In the genomic region with DNA sequence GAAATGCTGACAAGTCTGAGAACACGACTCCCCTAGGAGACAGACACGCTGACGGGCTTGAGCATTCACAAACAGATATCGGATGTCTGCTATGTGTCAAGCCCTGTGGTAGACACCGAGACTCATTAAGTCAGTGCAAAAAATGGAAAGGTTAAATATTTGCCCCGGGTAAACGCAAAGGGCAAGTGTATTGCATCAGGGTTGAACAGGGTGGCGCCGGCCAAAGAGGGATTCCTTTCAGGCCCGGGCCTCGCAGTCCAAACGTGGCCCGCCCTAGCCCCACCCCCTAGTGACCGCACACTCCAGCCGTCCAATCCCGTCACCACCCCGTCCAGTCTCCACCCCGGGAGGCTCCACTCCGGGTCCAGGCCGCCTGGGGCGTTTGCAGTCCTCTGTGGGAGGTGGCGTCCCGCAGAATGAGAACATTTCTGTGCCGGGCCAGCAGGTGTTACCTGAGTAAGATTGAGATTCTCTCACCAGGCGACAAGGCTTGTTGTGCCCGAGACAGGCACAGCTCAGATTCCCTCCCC, we compare ENCODE assay signal across 1 cellular context.
A peak's percentile ranks its signal among the peaks of the same experiment; 100 is the strongest.
TF ChIP-seq lines count a peak whose summit lies in the region.

No MANE protein-coding gene starts in this region.

TF ChIP-seq in HepG2, 621 proteins besides CTCF, POLR2A, EP300 and RAD21 (continued from another document and continues in another):
- TF ChIP-seq, protein P1, sequence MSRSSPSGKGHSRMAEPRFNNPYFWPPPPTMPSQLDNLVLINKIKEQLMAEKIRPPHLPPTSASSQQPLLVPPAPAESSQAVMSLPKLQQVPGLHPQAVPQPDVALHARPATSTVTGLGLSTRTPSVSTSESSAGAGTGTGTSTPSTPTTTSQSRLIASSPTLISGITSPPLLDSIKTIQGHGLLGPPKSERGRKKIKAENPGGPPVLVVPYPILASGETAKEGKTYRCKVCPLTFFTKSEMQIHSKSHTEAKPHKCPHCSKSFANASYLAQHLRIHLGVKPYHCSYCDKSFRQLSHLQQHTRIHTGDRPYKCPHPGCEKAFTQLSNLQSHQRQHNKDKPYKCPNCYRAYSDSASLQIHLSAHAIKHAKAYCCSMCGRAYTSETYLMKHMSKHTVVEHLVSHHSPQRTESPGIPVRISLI (CRISPR knock-in tag; IDR thresholded peaks at IDR 0.05; ENCODE audit: borderline replicate concordance), result peak; percentile 92
- TF ChIP-seq HNRNPH1 (optimal IDR thresholded peaks at IDR 0.05; ENCODE audit: low read depth, low read length) (no peak), CBX5 (CRISPR knock-in tag; IDR thresholded peaks at IDR 0.05; ENCODE audit: borderline replicate concordance) (0 out of 2 replicates have a peak, but pooled peaks have one; percentile 78), HMG20A (CRISPR knock-in tag; IDR thresholded peaks at IDR 0.05; ENCODE audit: borderline replicate concordance) (peak; percentile 91), ARNT2 (CRISPR knock-in tag; IDR thresholded peaks at IDR 0.05; ENCODE audit: low read depth) (no peak; the same call in 1 of the 2 replicates), TCF7L2 (IDR thresholded peaks at IDR 0.05; ENCODE audit: low read depth, low read length) (no peak), HOXA7 (CRISPR knock-in tag; IDR thresholded peaks at IDR 0.05) (no peak), ZNF34 (CRISPR knock-in tag; IDR thresholded peaks at IDR 0.05; ENCODE audit: borderline replicate concordance) (0 out of 2 replicates have a peak, but pooled peaks have one; percentile 26), SMAD3 (CRISPR knock-in tag; IDR thresholded peaks at IDR 0.05) (peak; percentile 98), NCOR1 (IDR thresholded peaks at IDR 0.05; ENCODE audit: borderline replicate concordance, low read length) (peak; percentile 85; the same call in 1 of the 2 replicates), ZNF660 (CRISPR knock-in tag; IDR thresholded peaks at IDR 0.05; ENCODE audit: borderline replicate concordance, low read depth) (no peak), ZNF678 (CRISPR knock-in tag; IDR thresholded peaks at IDR 0.05) (no peak), ZNF24 (IDR thresholded peaks at IDR 0.05) (no peak), PAX8 (CRISPR knock-in tag; IDR thresholded peaks at IDR 0.05; ENCODE audit: borderline replicate concordance) (no peak), XBP1 (CRISPR knock-in tag; IDR thresholded peaks at IDR 0.05) (no peak), FOXA1 (IDR thresholded peaks at IDR 0.05) (0 out of 2 replicates have a peak, but pooled peaks have one; percentile 40), FOXA1 (CRISPR knock-in tag; IDR thresholded peaks at IDR 0.05) (peak; percentile 87), ZBTB8A (CRISPR knock-in tag; IDR thresholded peaks at IDR 0.05; ENCODE audit: borderline replicate concordance, low read depth) (peak; percentile 58; the same call in 1 of the 2 replicates), SNRNP70 (IDR thresholded peaks at IDR 0.05; ENCODE audit: low read depth, low read length) (no peak), MAF1 (CRISPR knock-in tag; IDR thresholded peaks at IDR 0.05; ENCODE audit: borderline replicate concordance) (no peak), ZNF780A (CRISPR knock-in tag; IDR thresholded peaks at IDR 0.05) (no peak), ZBTB7B (CRISPR knock-in tag; IDR thresholded peaks at IDR 0.05) (no peak), ZNF816 (CRISPR knock-in tag; IDR thresholded peaks at IDR 0.05; ENCODE audit: borderline replicate concordance) (no peak; the same call in 1 of the 2 replicates), HOXA3 (CRISPR knock-in tag; IDR thresholded peaks at IDR 0.05) (peak; percentile 82), ZNF570 (CRISPR knock-in tag; IDR thresholded peaks at IDR 0.05; ENCODE audit: borderline replicate concordance) (no peak), TBX3 (IDR thresholded peaks at IDR 0.05; ENCODE audit: borderline replicate concordance) (peak; percentile 93), ZNF607 (CRISPR knock-in tag; IDR thresholded peaks at IDR 0.05; ENCODE audit: borderline replicate concordance) (peak; percentile 71; the same call in 1 of the 2 replicates), CHCHD3 (CRISPR knock-in tag; IDR thresholded peaks at IDR 0.05) (no peak), KLF6 (CRISPR knock-in tag; IDR thresholded peaks at IDR 0.05) (peak; percentile 89), ZNF337 (CRISPR knock-in tag; IDR thresholded peaks at IDR 0.05; ENCODE audit: borderline replicate concordance, low read depth) (peak; percentile 4; the same call in 1 of the 2 replicates), KDM4B (CRISPR knock-in tag; IDR thresholded peaks at IDR 0.05) (no peak; the same call in 1 of the 2 replicates), ZNF33A (CRISPR knock-in tag; IDR thresholded peaks at IDR 0.05; ENCODE audit: borderline replicate concordance) (no peak; the same call in 1 of the 2 replicates), NFE2L1 (CRISPR knock-in tag; IDR thresholded peaks at IDR 0.05; ENCODE audit: borderline replicate concordance) (no peak), MED13 (CRISPR knock-in tag; IDR thresholded peaks at IDR 0.05) (no peak), NFATC3 (CRISPR knock-in tag; IDR thresholded peaks at IDR 0.05) (no peak)
- TF ChIP-seq, protein P2, sequence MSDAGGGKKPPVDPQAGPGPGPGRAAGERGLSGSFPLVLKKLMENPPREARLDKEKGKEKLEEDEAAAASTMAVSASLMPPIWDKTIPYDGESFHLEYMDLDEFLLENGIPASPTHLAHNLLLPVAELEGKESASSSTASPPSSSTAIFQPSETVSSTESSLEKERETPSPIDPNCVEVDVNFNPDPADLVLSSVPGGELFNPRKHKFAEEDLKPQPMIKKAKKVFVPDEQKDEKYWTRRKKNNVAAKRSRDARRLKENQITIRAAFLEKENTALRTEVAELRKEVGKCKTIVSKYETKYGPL (CRISPR knock-in tag; IDR thresholded peaks at IDR 0.05), result 0 out of 2 replicates have a peak, but pooled peaks have one; percentile 47
- TF ChIP-seq, protein P3, sequence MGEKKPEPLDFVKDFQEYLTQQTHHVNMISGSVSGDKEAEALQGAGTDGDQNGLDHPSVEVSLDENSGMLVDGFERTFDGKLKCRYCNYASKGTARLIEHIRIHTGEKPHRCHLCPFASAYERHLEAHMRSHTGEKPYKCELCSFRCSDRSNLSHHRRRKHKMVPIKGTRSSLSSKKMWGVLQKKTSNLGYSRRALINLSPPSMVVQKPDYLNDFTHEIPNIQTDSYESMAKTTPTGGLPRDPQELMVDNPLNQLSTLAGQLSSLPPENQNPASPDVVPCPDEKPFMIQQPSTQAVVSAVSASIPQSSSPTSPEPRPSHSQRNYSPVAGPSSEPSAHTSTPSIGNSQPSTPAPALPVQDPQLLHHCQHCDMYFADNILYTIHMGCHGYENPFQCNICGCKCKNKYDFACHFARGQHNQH (CRISPR knock-in tag; IDR thresholded peaks at IDR 0.05), result peak; percentile 83
- TF ChIP-seq, protein P4, sequence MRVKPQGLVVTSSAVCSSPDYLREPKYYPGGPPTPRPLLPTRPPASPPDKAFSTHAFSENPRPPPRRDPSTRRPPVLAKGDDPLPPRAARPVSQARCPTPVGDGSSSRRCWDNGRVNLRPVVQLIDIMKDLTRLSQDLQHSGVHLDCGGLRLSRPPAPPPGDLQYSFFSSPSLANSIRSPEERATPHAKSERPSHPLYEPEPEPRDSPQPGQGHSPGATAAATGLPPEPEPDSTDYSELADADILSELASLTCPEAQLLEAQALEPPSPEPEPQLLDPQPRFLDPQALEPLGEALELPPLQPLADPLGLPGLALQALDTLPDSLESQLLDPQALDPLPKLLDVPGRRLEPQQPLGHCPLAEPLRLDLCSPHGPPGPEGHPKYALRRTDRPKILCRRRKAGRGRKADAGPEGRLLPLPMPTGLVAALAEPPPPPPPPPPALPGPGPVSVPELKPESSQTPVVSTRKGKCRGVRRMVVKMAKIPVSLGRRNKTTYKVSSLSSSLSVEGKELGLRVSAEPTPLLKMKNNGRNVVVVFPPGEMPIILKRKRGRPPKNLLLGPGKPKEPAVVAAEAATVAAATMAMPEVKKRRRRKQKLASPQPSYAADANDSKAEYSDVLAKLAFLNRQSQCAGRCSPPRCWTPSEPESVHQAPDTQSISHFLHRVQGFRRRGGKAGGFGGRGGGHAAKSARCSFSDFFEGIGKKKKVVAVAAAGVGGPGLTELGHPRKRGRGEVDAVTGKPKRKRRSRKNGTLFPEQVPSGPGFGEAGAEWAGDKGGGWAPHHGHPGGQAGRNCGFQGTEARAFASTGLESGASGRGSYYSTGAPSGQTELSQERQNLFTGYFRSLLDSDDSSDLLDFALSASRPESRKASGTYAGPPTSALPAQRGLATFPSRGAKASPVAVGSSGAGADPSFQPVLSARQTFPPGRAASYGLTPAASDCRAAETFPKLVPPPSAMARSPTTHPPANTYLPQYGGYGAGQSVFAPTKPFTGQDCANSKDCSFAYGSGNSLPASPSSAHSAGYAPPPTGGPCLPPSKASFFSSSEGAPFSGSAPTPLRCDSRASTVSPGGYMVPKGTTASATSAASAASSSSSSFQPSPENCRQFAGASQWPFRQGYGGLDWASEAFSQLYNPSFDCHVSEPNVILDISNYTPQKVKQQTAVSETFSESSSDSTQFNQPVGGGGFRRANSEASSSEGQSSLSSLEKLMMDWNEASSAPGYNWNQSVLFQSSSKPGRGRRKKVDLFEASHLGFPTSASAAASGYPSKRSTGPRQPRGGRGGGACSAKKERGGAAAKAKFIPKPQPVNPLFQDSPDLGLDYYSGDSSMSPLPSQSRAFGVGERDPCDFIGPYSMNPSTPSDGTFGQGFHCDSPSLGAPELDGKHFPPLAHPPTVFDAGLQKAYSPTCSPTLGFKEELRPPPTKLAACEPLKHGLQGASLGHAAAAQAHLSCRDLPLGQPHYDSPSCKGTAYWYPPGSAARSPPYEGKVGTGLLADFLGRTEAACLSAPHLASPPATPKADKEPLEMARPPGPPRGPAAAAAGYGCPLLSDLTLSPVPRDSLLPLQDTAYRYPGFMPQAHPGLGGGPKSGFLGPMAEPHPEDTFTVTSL (CRISPR knock-in tag; IDR thresholded peaks at IDR 0.05; ENCODE audit: borderline replicate concordance), result peak; percentile 87; the same call in 1 of the 2 replicates
- TF ChIP-seq, protein P5, sequence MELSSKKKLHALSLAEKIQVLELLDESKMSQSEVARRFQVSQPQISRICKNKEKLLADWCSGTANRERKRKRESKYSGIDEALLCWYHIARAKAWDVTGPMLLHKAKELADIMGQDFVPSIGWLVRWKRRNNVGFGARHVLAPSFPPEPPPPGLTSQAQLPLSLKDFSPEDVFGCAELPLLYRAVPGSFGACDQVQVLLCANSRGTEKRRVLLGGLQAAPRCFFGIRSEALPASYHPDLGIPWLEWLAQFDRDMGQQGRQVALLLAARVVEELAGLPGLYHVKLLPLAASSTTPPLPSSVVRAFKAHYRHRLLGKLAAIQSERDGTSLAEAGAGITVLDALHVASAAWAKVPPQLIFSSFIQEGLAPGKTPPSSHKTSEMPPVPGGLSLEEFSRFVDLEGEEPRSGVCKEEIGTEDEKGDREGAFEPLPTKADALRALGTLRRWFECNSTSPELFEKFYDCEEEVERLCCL (CRISPR knock-in tag; IDR thresholded peaks at IDR 0.05; ENCODE audit: borderline replicate concordance), result 0 out of 2 replicates have a peak, but pooled peaks have one; percentile 19
- TF ChIP-seq, protein P6, sequence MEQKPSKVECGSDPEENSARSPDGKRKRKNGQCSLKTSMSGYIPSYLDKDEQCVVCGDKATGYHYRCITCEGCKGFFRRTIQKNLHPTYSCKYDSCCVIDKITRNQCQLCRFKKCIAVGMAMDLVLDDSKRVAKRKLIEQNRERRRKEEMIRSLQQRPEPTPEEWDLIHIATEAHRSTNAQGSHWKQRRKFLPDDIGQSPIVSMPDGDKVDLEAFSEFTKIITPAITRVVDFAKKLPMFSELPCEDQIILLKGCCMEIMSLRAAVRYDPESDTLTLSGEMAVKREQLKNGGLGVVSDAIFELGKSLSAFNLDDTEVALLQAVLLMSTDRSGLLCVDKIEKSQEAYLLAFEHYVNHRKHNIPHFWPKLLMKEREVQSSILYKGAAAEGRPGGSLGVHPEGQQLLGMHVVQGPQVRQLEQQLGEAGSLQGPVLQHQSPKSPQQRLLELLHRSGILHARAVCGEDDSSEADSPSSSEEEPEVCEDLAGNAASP (CRISPR knock-in tag; IDR thresholded peaks at IDR 0.05; ENCODE audit: borderline replicate concordance), result peak; percentile 88
- TF ChIP-seq, protein P7, sequence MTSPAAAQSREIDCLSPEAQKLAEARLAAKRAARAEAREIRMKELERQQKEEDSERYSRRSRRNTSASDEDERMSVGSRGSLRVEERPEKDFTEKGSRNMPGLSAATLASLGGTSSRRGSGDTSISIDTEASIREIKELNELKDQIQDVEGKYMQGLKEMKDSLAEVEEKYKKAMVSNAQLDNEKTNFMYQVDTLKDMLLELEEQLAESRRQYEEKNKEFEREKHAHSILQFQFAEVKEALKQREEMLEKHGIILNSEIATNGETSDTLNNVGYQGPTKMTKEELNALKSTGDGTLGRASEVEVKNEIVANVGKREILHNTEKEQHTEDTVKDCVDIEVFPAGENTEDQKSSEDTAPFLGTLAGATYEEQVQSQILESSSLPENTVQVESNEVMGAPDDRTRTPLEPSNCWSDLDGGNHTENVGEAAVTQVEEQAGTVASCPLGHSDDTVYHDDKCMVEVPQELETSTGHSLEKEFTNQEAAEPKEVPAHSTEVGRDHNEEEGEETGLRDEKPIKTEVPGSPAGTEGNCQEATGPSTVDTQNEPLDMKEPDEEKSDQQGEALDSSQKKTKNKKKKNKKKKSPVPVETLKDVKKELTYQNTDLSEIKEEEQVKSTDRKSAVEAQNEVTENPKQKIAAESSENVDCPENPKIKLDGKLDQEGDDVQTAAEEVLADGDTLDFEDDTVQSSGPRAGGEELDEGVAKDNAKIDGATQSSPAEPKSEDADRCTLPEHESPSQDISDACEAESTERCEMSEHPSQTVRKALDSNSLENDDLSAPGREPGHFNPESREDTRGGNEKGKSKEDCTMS (CRISPR knock-in tag; conservative IDR thresholded peaks at IDR 0.05), result no peak
- TF ChIP-seq, protein P8, sequence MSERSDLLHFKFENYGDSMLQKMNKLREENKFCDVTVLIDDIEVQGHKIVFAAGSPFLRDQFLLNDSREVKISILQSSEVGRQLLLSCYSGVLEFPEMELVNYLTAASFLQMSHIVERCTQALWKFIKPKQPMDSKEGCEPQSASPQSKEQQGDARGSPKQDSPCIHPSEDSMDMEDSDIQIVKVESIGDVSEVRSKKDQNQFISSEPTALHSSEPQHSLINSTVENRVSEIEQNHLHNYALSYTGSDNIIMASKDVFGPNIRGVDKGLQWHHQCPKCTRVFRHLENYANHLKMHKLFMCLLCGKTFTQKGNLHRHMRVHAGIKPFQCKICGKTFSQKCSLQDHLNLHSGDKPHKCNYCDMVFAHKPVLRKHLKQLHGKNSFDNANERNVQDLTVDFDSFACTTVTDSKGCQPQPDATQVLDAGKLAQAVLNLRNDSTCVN (CRISPR knock-in tag; IDR thresholded peaks at IDR 0.05; ENCODE audit: borderline replicate concordance), result no peak
- TF ChIP-seq, protein P9, sequence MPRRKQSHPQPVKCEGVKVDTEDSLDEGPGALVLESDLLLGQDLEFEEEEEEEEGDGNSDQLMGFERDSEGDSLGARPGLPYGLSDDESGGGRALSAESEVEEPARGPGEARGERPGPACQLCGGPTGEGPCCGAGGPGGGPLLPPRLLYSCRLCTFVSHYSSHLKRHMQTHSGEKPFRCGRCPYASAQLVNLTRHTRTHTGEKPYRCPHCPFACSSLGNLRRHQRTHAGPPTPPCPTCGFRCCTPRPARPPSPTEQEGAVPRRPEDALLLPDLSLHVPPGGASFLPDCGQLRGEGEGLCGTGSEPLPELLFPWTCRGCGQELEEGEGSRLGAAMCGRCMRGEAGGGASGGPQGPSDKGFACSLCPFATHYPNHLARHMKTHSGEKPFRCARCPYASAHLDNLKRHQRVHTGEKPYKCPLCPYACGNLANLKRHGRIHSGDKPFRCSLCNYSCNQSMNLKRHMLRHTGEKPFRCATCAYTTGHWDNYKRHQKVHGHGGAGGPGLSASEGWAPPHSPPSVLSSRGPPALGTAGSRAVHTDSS (CRISPR knock-in tag; conservative IDR thresholded peaks at IDR 0.05), result no peak
- TF ChIP-seq, protein P10, sequence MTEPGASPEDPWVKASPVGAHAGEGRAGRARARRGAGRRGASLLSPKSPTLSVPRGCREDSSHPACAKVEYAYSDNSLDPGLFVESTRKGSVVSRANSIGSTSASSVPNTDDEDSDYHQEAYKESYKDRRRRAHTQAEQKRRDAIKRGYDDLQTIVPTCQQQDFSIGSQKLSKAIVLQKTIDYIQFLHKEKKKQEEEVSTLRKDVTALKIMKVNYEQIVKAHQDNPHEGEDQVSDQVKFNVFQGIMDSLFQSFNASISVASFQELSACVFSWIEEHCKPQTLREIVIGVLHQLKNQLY (CRISPR knock-in tag; IDR thresholded peaks at IDR 0.05), result peak; percentile 65; the same call in 1 of the 2 replicates
